ENCODE assay signal across 23 cellular contexts in the genomic region with DNA sequence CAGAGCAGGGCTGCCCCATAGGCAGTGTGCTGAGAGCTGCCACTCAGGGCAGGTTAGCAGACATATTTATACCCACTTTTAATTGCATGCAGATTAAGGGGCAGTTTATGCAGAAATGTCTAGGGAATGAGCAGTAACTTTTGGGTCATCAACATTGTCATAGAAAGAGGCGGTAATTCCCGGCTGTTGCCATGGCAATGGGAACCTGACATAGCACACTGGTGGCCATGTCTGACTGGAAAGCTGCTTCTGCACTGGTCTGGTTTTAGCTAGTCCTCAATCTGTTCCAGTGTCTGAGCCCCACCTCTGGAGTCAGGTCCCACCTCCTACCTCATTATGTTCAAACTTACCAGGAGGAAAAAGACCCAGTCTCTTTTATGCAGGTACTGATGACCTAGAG.
"Had no signal": no experiment of that assay in that cellular context is flagged by ENCODE, and none has a peak within 500 bp of the region (broad histone marks: within the 10 kb centered on the region; RNA-seq: fewer than 3 reads in every experiment).

No MANE protein-coding gene starts in this region.

- H3K27me3 ChIP-seq: ascending aorta, tibial nerve, uterus had no signal

- H3K9me3 ChIP-seq: ascending aorta, breast epithelium, gastrocnemius medialis, left lung, tibial nerve, uterus had no signal

- ATAC-seq: activated CD8-positive, alpha-beta T cell treated with anti-CD3 and anti-CD28 coated beads, Interleukin-2, amount 10 ng/mL, durations not matched to agents 7 days and 5 days; activated T-cell treated with anti-CD3 and anti-CD28 coated beads, Interleukin-2, amount 50 U/mL, for 4 hours; esophagus mucosa; gastrocnemius medialis; heart left ventricle; left lung; stimulated activated naive CD8-positive, alpha-beta T cell treated with anti-CD3 and anti-CD28 coated beads, Interleukin-15, Interleukin-2, amounts not matched to agents 100 U/mL and 50 U/mL, for 24 hours had no signal

- H3K9me3 Mint-ChIP-seq: activated B cell treated with CpG ODN at 0.5 μM for 24 hours; activated naive CD4-positive, alpha-beta T cell treated with anti-CD3 and anti-CD28 coated beads, Interleukin-2, amount 50 U/mL, for 24 hours; activated T-cell treated with anti-CD3 and anti-CD28 coated beads, Interleukin-2, amount 50 U/mL, for 4 hours; dendritic cell treated with granulocyte-macrophage colony-stimulating factor and Interleukin-4, amounts not matched to agents 40 ng/mL and 50 ng/mL, for 4 days; nephron had no signal

- FAIRE-seq: kidney had no signal

- H3K27me3 Mint-ChIP-seq: activated naive CD4-positive, alpha-beta T cell treated with anti-CD3 and anti-CD28 coated beads, Interleukin-2, amount 50 U/mL, for 24 hours had no signal

- H3K4me3 Mint-ChIP-seq: activated B cell treated with CpG ODN at 0.5 μM for 24 hours; activated CD8-positive, alpha-beta T cell treated with anti-CD3 and anti-CD28 coated beads, Interleukin-2, amount 10 ng/mL, durations not matched to agents 7 days and 5 days; activated naive CD4-positive, alpha-beta T cell treated with anti-CD3 and anti-CD28 coated beads, Interleukin-2, amount 50 U/mL, for 24 hours; activated T-cell treated with anti-CD3 and anti-CD28 coated beads, Interleukin-2, amount 50 U/mL, for 4 hours; dendritic cell treated with granulocyte-macrophage colony-stimulating factor and Interleukin-4, amounts not matched to agents 40 ng/mL and 50 ng/mL, for 4 days; nephron had no signal

- H3K4me1 ChIP-seq: ascending aorta, breast epithelium, gastrocnemius medialis, uterus had no signal

- H3K27ac Mint-ChIP-seq: activated B cell treated with CpG ODN at 0.5 μM for 24 hours; activated CD8-positive, alpha-beta T cell treated with anti-CD3 and anti-CD28 coated beads, Interleukin-2, amount 10 ng/mL, durations not matched to agents 7 days and 5 days; activated naive CD4-positive, alpha-beta T cell treated with anti-CD3 and anti-CD28 coated beads, Interleukin-2, amount 50 U/mL, for 24 hours; dendritic cell treated with granulocyte-macrophage colony-stimulating factor and Interleukin-4, amounts not matched to agents 40 ng/mL and 50 ng/mL, for 4 days; nephron; progenitor cell of endocrine pancreas had no signal

- H3K36me3 Mint-ChIP-seq: activated naive CD4-positive, alpha-beta T cell treated with anti-CD3 and anti-CD28 coated beads, Interleukin-2, amount 50 U/mL, for 24 hours had no signal

- H3K27ac ChIP-seq: ascending aorta, breast epithelium, gastrocnemius medialis, heart left ventricle, left lung, tibial nerve, uterus had no signal

- DNase-seq: activated B cell treated with CpG ODN at 0.5 μM for 24 hours; activated CD4-positive, alpha-beta T cell treated with anti-CD3 and anti-CD28 coated beads for 48 hours; activated CD8-positive, alpha-beta T cell treated with anti-CD3 and anti-CD28 coated beads, Interleukin-2, amount 10 ng/mL, durations not matched to agents 7 days and 5 days; activated effector memory CD4-positive, alpha-beta T cell treated with anti-CD3 and anti-CD28 coated beads, Interleukin-2, amount 50 U/mL, for 16 hours; activated T-cell treated with anti-CD3 and anti-CD28 coated beads, Interleukin-2, amount 50 U/mL, for 4 hours; effector CD8-positive, alpha-beta T cell; gastrocnemius medialis; heart left ventricle; kidney; left lung; midbrain; stimulated activated CD4-positive, alpha-beta T cell treated with anti-CD3 and anti-CD28 coated beads, Interleukin-2, amount 100 ng/mL, for 24 hours; stimulated activated naive CD8-positive, alpha-beta T cell treated with anti-CD3 and anti-CD28 coated beads, Interleukin-15, Interleukin-2, amounts not matched to agents 100 U/mL and 50 U/mL, for 24 hours; substantia nigra; uterus had no signal

- H3K36me3 ChIP-seq: ascending aorta, breast epithelium, gastrocnemius medialis, heart left ventricle, left lung, tibial nerve, uterus had no signal

- H3K4me3 ChIP-seq: ascending aorta, breast epithelium, gastrocnemius medialis, heart left ventricle, left lung, tibial nerve, uterus had no signal
